Comparison of ENCODE assay signal across 4 cellular contexts in the genomic region with DNA sequence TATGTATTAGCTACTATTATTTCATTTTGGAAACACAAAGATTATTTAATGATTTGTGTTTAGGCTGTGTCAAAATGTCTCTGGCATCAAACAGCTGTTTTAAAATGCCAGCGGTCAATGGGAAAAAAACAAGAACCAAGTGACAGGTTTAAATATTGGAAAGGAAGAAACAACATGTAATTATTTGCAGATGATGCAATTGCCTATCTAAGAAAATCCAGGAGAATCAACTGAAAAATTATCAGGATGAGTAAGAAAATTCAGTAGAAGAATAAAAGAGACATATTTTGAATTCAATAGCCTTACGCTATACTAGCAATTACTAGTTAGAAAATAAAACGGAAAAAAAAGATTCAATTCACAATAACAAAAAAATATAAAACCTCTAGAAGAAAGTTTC.
"Had no signal": no experiment of that assay in that cellular context is flagged by ENCODE, and none has a peak within 500 bp of the region (broad histone marks: within the 10 kb centered on the region; RNA-seq: fewer than 3 reads in every experiment).

No MANE protein-coding gene starts in this region.

- H2AFZ ChIP-seq: GM23338 had no signal

- H3K9me3 Mint-ChIP-seq: GM23338, H9 had no signal

- DNase-seq: H9, HCEC 1CT had no signal

- H3K27ac Mint-ChIP-seq: GM23338, H9, IgD-negative memory B cell had no signal

- H3K4me3 ChIP-seq: GM23338 had no signal

- ATAC-seq: GM23338 had no signal

- H3K4me2 ChIP-seq: GM23338 had no signal

- H3K4me1 Mint-ChIP-seq: IgD-negative memory B cell had no signal

- H3K4me3 Mint-ChIP-seq: GM23338, H9, IgD-negative memory B cell had no signal
